8 cellular contexts compared by ENCODE assay signal in the genomic region with DNA sequence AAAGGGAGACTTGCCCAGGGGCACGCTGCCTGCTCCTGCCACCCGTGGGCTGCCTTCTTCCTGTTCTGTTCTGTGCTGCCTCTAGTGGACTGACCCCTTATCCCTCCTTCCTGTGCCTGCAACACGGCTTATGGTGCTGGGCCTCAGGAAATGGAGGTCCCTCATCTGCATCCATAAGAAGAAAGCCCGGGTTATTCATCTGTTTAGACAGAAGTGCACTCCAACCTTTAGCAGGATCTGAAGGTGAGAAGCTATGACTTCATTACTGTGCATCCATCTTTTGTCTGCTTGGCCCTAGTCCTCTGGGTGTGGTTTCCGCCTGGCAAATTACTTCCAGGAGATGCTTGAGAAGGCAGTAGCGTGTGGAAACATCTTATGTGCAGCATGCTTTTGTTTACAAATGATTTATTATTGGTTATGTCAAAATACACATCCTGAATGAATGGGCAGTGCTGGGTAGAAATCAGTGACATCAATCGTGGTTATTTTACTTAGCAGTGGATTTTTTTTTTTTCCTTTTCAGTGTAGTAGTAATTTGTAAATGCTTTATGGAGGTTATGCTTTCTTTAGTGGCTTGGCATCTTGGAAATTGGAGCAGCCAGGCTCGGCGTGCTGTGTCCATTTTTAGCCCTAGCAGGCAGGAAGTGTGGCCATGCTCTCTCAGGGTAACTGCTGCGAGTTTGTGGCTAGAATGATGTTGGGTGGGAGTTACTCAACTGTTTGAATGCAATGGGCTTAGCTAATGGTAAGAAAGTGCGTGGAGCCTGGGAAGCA. TPM values are rescaled to one million over a fixed set of nuclear protein-coding genes. Genes with fewer than 3 reads are reported as not detected.
A peak's percentile ranks its signal among the peaks of the same experiment; 100 is the strongest.
DNase-seq lines count a peak whose midpoint lies in the region; ATAC-seq and TF ChIP-seq lines count a peak whose summit lies in the region.

No MANE protein-coding gene starts in this region.

- TF ChIP-seq CTCF in NB4 (IDR thresholded peaks at IDR 0.05; ENCODE audit: low read depth, low read length): peak; percentile 72
- TF ChIP-seq CTCF in progenitor cell of endocrine pancreas (IDR thresholded peaks at IDR 0.05; ENCODE audit: unreplicated experiment): peak; percentile 17

- DNase-seq in GM04504 (ENCODE audit: low read depth) (peak; percentile 79), NB4 (ENCODE audit: low read depth) (peak; percentile 93), progenitor cell of endocrine pancreas (ENCODE audit: low spot score, unreplicated experiment) (no peak), mucosa of gallbladder (ENCODE audit: low spot score) (no peak)
- DNase-seq in activated CD4-positive, alpha-beta T cell treated with anti-CD3 and anti-CD28 coated beads, Interleukin-2, amount 10 ng/mL, durations not matched to agents 7 days and 5 days: no peak

- peaks cover 35% of the 10 kb centered on the region for H3K27me3 Mint-ChIP-seq in progenitor cell of endocrine pancreas
- no peaks in the 10 kb centered on the region for H3K27me3 Mint-ChIP-seq in activated CD4-positive, alpha-beta T cell treated with anti-CD3 and anti-CD28 coated beads, Interleukin-2, amount 10 ng/mL, durations not matched to agents 7 days and 5 days

- POLR2A ChIA-PET in activated CD4-positive, alpha-beta T cell treated with anti-CD3 and anti-CD28 coated beads, Interleukin-2, amount 10 ng/mL, durations not matched to agents 7 days and 5 days (lab: Charles Lee): no interaction called here

- no peak for TF ChIP-seq POLR2A in NB4 (IDR thresholded peaks at IDR 0.05; ENCODE audit: extremely low read depth, insufficient read length)

- H3K4me3 ChIP-seq in NB4 (ENCODE audit: low read depth, low read length): peak overlapping the region; percentile 47

- no peaks in the 10 kb centered on the region for H3K36me3 Mint-ChIP-seq in progenitor cell of endocrine pancreas (ENCODE audit: insufficient read depth)
- no peaks in the 10 kb centered on the region for H3K36me3 Mint-ChIP-seq in activated CD4-positive, alpha-beta T cell treated with anti-CD3 and anti-CD28 coated beads, Interleukin-2, amount 10 ng/mL, durations not matched to agents 7 days and 5 days (ENCODE audit: low read depth)

- ATAC-seq in esophagus mucosa (peak; percentile 38), GM18502 (IDR thresholded peaks at IDR 0.05; ENCODE audit: poor library complexity, unreplicated experiment) (no peak), HG03139 (IDR thresholded peaks at IDR 0.05; ENCODE audit: unreplicated experiment) (no peak)

- H3K9me3 Mint-ChIP-seq in progenitor cell of endocrine pancreas (ENCODE audit: low read depth): no peaks in the 10 kb centered on the region
- H3K9me3 Mint-ChIP-seq in activated CD4-positive, alpha-beta T cell treated with anti-CD3 and anti-CD28 coated beads, Interleukin-2, amount 10 ng/mL, durations not matched to agents 7 days and 5 days: peaks cover 3% of the 10 kb centered on the region

- CTCF ChIA-PET in activated CD4-positive, alpha-beta T cell treated with anti-CD3 and anti-CD28 coated beads, Interleukin-2, amount 10 ng/mL, durations not matched to agents 7 days and 5 days (lab: Charles Lee): interaction anchor here (0.6 to 1.1 kb wide), 3 partner anchors 10 to 100 kb away, joined by 4 read pairs; no protein-coding TSS in a partner anchor

- no peaks in the 10 kb centered on the region for H3K4me1 Mint-ChIP-seq in progenitor cell of endocrine pancreas (ENCODE audit: low read depth)
- H3K4me1 Mint-ChIP-seq in activated CD4-positive, alpha-beta T cell treated with anti-CD3 and anti-CD28 coated beads, Interleukin-2, amount 10 ng/mL, durations not matched to agents 7 days and 5 days: no peaks in the 10 kb centered on the region

- H3K4me3 Mint-ChIP-seq in progenitor cell of endocrine pancreas (ENCODE audit: low read depth): no peak overlapping the region
- H3K4me3 Mint-ChIP-seq in activated CD4-positive, alpha-beta T cell treated with anti-CD3 and anti-CD28 coated beads, Interleukin-2, amount 10 ng/mL, durations not matched to agents 7 days and 5 days: no peak overlapping the region

- H3K27ac Mint-ChIP-seq in progenitor cell of endocrine pancreas: no peak overlapping the region
- H3K27ac Mint-ChIP-seq in activated CD4-positive, alpha-beta T cell treated with anti-CD3 and anti-CD28 coated beads, Interleukin-2, amount 10 ng/mL, durations not matched to agents 7 days and 5 days: no peak overlapping the region

RNA-seq across cellular contexts. Expression of gene PTPRE, which starts 12.7 kb away (rescaled TPM):
- total RNA-seq in esophagus mucosa (23.1 TPM), progenitor cell of endocrine pancreas (1.9 and 2.4 TPM in 2 replicates), mucosa of gallbladder (25.1 TPM)
- 10 to 100 TPM; 24.1 to 25.6 TPM for total RNA-seq in activated CD4-positive, alpha-beta T cell treated with anti-CD3 and anti-CD28 coated beads, Interleukin-2, amount 10 ng/mL, durations not matched to agents 7 days and 5 days

RNA-seq across cellular contexts. Expression of gene CLRN3, which starts 26.9 kb away (rescaled TPM):
- not detected for total RNA-seq in esophagus mucosa
- 2.7 and 3.2 TPM in 2 replicates for total RNA-seq in progenitor cell of endocrine pancreas
- not detected for total RNA-seq in activated CD4-positive, alpha-beta T cell treated with anti-CD3 and anti-CD28 coated beads, Interleukin-2, amount 10 ng/mL, durations not matched to agents 7 days and 5 days
- 40.8 TPM for total RNA-seq in mucosa of gallbladder

Comparison
In these comparisons a context has a peak if more than half of its experiments do, and no peak if none do; other contexts are left out.
1. DNase-seq: peak in GM04504 (single experiment) and NB4 (single experiment); none in progenitor cell of endocrine pancreas (single experiment), activated CD4-positive, alpha-beta T cell treated with anti-CD3 and anti-CD28 coated beads, Interleukin-2, amount 10 ng/mL, durations not matched to agents 7 days and 5 days (single experiment) and mucosa of gallbladder (single experiment).
2. RNA of gene CLRN3, which starts 26.9 kb away (total RNA-seq): 40.8 TPM in mucosa of gallbladder (single experiment); 2.7 to 3.2 TPM in progenitor cell of endocrine pancreas, not detected in esophagus mucosa (single experiment) and not detected in activated CD4-positive, alpha-beta T cell treated with anti-CD3 and anti-CD28 coated beads, Interleukin-2, amount 10 ng/mL, durations not matched to agents 7 days and 5 days; every median in the first group is over 10 times any median in the second.